In the genomic region with DNA sequence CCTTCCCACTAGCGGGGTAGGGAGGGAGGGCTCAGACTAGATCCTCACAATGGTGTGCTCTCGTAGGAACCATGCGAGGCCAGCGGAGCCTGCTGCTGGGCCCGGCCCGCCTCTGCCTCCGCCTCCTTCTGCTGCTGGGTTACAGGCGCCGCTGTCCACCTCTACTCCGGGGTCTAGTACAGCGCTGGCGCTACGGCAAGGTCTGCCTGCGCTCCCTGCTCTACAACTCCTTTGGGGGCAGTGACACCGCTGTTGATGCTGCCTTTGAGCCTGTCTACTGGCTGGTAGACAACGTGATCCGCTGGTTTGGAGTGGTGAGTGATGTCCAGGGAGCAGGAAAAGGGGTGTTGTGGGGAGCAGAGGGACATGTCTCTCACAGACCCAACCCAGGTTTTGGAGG, we compare ENCODE assay signal across 1 cellular context.
TF ChIP-seq lines count a peak whose summit lies in the region.

No MANE protein-coding gene starts in this region.

TF ChIP-seq in HepG2, 621 proteins besides CTCF, POLR2A, EP300 and RAD21:
- TF ChIP-seq SMARCC2 (IDR thresholded peaks at IDR 0.05) (no peak), ZSCAN30 (CRISPR knock-in tag; IDR thresholded peaks at IDR 0.05) (no peak), DR1 (CRISPR knock-in tag; IDR thresholded peaks at IDR 0.05) (no peak), HOXA5 (CRISPR knock-in tag; IDR thresholded peaks at IDR 0.05) (no peak), POLR2G (IDR thresholded peaks at IDR 0.05; ENCODE audit: low read depth, low read length) (0 out of 2 replicates have a peak, but pooled peaks have one; percentile 12), RXRA (CRISPR knock-in tag; IDR thresholded peaks at IDR 0.05) (no peak), ZNF44 (CRISPR knock-in tag; IDR thresholded peaks at IDR 0.05) (no peak), MIXL1 (CRISPR knock-in tag; IDR thresholded peaks at IDR 0.05) (no peak), AGO2 (optimal IDR thresholded peaks at IDR 0.05; ENCODE audit: low read depth, low read length) (peak; percentile 34), MAFG (CRISPR knock-in tag; IDR thresholded peaks at IDR 0.05) (no peak), CC2D1A (CRISPR knock-in tag; IDR thresholded peaks at IDR 0.05) (no peak), NFRKB (IDR thresholded peaks at IDR 0.05) (no peak), ZNF354B (CRISPR knock-in tag; IDR thresholded peaks at IDR 0.05) (no peak)
- TF ChIP-seq, protein P1, sequence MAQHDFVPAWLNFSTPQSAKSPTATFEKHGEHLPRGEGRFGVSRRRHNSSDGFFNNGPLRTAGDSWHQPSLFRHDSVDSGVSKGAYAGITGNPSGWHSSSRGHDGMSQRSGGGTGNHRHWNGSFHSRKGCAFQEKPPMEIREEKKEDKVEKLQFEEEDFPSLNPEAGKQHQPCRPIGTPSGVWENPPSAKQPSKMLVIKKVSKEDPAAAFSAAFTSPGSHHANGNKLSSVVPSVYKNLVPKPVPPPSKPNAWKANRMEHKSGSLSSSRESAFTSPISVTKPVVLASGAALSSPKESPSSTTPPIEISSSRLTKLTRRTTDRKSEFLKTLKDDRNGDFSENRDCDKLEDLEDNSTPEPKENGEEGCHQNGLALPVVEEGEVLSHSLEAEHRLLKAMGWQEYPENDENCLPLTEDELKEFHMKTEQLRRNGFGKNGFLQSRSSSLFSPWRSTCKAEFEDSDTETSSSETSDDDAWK (CRISPR knock-in tag; IDR thresholded peaks at IDR 0.05): no peak
- TF ChIP-seq, protein P2, sequence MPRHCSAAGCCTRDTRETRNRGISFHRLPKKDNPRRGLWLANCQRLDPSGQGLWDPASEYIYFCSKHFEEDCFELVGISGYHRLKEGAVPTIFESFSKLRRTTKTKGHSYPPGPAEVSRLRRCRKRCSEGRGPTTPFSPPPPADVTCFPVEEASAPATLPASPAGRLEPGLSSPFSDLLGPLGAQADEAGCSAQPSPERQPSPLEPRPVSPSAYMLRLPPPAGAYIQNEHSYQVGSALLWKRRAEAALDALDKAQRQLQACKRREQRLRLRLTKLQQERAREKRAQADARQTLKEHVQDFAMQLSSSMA (CRISPR knock-in tag; IDR thresholded peaks at IDR 0.05): no peak
- TF ChIP-seq, protein P3, sequence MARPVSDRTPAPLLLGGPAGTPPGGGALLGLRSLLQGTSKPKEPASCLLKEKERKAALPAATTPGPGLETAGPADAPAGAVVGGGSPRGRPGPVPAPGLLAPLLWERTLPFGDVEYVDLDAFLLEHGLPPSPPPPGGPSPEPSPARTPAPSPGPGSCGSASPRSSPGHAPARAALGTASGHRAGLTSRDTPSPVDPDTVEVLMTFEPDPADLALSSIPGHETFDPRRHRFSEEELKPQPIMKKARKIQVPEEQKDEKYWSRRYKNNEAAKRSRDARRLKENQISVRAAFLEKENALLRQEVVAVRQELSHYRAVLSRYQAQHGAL (CRISPR knock-in tag; IDR thresholded peaks at IDR 0.05; ENCODE audit: not compliant biosample characterization): no peak
